ENCODE assay signal across 19 cellular contexts in the genomic region with DNA sequence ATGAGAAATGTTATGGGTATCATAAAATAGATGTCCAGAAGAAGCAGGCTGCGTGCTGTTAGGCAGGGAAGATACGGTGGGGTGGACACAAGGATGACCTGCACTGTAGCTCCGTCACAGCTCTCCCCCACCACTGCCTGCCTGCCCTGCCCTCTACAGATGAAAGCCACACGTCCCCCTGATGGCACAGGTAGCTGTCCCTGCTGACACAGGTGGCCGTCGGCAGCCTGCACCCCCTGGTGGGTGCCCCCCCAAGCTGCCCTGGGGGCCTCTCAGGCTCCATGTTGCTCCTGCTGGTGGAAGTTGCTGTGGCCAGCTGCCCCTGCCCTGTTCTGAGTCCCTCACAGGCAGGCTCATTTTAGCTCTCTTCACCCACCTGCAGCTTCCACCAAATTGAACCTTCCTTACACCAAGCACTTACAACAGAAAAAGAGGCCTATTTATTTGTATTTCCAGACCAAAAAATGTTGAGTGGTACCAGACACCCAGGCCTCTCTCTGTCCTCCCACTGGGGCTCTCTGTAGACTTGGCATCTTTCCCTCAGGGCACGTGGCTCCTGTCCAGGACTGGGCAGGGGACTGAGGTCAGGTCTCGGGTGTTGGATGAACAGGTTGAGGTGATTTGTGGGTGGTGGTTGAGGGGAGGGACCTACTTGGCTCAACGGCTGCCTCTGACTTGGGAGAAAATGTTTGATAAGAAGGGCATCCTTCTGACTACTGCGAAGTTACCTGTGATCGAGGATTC. TPM values are rescaled to one million over a fixed set of nuclear protein-coding genes. Genes with fewer than 3 reads are reported as not detected.
"Had no signal": no experiment of that assay in that cellular context is flagged by ENCODE, and none has a peak within 500 bp of the region (broad histone marks: within the 10 kb centered on the region; RNA-seq: fewer than 3 reads in every experiment).

No MANE protein-coding gene starts in this region.

- H3K27me3 Mint-ChIP-seq: natural killer cell treated with Interleukin-12 subunit alpha and Interleukin-12 subunit beta and Interleukin-15 and Interleukin-18, amount 100 ng/mL, for 72 hours; stimulated activated naive B cell treated with anti-CD40 and anti-IgM and Interleukin-4, amounts not matched to agents 10 μg/mL and 1 μg/mL and 100 μg/mL, for 72 hours had no signal

- H3K9me3 Mint-ChIP-seq: natural killer cell treated with Interleukin-12 subunit alpha and Interleukin-12 subunit beta and Interleukin-15 and Interleukin-18, amount 100 ng/mL, for 72 hours; stimulated activated naive B cell treated with anti-CD40 and anti-IgM and Interleukin-4, amounts not matched to agents 10 μg/mL and 1 μg/mL and 100 μg/mL, for 72 hours had no signal

- H3K4me3 ChIP-seq: adrenal gland, heart right ventricle, prostate gland, suprapubic skin had no signal

- DNase-seq: activated gamma-delta T cell treated with Interleukin-2 at 50 U/mL for 16 hours; activated T-cell treated with anti-CD3 and anti-CD28 coated beads, Interleukin-2, amount 50 U/mL, for 48 hours; adrenal gland; cortex of kidney; effector CD8-positive, alpha-beta T cell; heart right ventricle; islet precursor cell; mesenchymal stem cell; occipital lobe; stimulated activated CD4-positive, alpha-beta T cell treated with anti-CD3 and anti-CD28 coated beads, Interleukin-2, amount 100 ng/mL, for 24 hours; stimulated activated naive B cell treated with anti-CD40 and anti-IgM and Interleukin-4, amounts not matched to agents 10 μg/mL and 1 μg/mL and 100 μg/mL, for 72 hours; T-helper 2 cell had no signal

- H3K27me3 ChIP-seq: adrenal gland, heart right ventricle, suprapubic skin had no signal

- H3K4me1 ChIP-seq: prostate gland, suprapubic skin had no signal

- H3K9me3 ChIP-seq: adrenal gland, heart right ventricle, prostate gland, suprapubic skin had no signal

- H3K36me3 Mint-ChIP-seq: natural killer cell treated with Interleukin-12 subunit alpha and Interleukin-12 subunit beta and Interleukin-15 and Interleukin-18, amount 100 ng/mL, for 72 hours; stimulated activated naive B cell treated with anti-CD40 and anti-IgM and Interleukin-4, amounts not matched to agents 10 μg/mL and 1 μg/mL and 100 μg/mL, for 72 hours had no signal

- H3K27ac Mint-ChIP-seq: natural killer cell treated with Interleukin-12 subunit alpha and Interleukin-12 subunit beta and Interleukin-15 and Interleukin-18, amount 100 ng/mL, for 72 hours; stimulated activated naive B cell treated with anti-CD40 and anti-IgM and Interleukin-4, amounts not matched to agents 10 μg/mL and 1 μg/mL and 100 μg/mL, for 72 hours had no signal

- H3K4me3 Mint-ChIP-seq: natural killer cell treated with Interleukin-12 subunit alpha and Interleukin-12 subunit beta and Interleukin-15 and Interleukin-18, amount 100 ng/mL, for 72 hours; stimulated activated naive B cell treated with anti-CD40 and anti-IgM and Interleukin-4, amounts not matched to agents 10 μg/mL and 1 μg/mL and 100 μg/mL, for 72 hours had no signal

- ATAC-seq: heart right ventricle; left lobe of liver; natural killer cell treated with Interleukin-12 subunit alpha and Interleukin-12 subunit beta and Interleukin-15 and Interleukin-18, amount 100 ng/mL, for 72 hours; sciatic nerve; stimulated activated naive B cell treated with anti-CD40 and anti-IgM and Interleukin-4, amounts not matched to agents 10 μg/mL and 1 μg/mL and 100 μg/mL, for 72 hours had no signal

- H3K27ac ChIP-seq: adrenal gland, heart right ventricle, prostate gland, suprapubic skin had no signal

- H3K36me3 ChIP-seq: prostate gland had no signal

RNA-seq across cellular contexts. Expression of a gene that starts 50.1 kb away (rescaled TPM):
- total RNA-seq: adrenal gland; fibroblast of lung; heart right ventricle; left lobe of liver; natural killer cell treated with Interleukin-12 subunit alpha and Interleukin-12 subunit beta and Interleukin-15 and Interleukin-18, amount 100 ng/mL, for 72 hours; prostate gland; sciatic nerve; suprapubic skin; ureter had no signal
